Comparison of ENCODE assay signal across 8 cellular contexts in genomic region chr21:46153259-46154154, GRCh38. TPM values are rescaled to one million over a fixed set of nuclear protein-coding genes. Genes with fewer than 3 reads are reported as not detected.
DNase-seq lines count a peak whose midpoint lies in the region; ATAC-seq and TF ChIP-seq lines count a peak whose summit lies in the region.

No MANE protein-coding gene starts in this region.

- ATAC-seq in activated T-helper 17 cell treated with anti-CD3 and anti-CD28 coated beads, Interleukin-2, amount 50 U/mL, for 72 hours (replicated peaks), result peak; percentile 74
- ATAC-seq in GM19463 (IDR thresholded peaks at IDR 0.05; ENCODE audit: unreplicated experiment) (no peak), GM21717 (IDR thresholded peaks at IDR 0.05; ENCODE audit: unreplicated experiment) (no peak)

- no peak for TF ChIP-seq POLR2A in ovary (IDR thresholded peaks at IDR 0.05)

- H3K9me3 Mint-ChIP-seq in activated T-helper 17 cell treated with anti-CD3 and anti-CD28 coated beads, Interleukin-2, amount 50 U/mL, for 72 hours, result no peaks in the 10 kb centered on the region

- TF ChIP-seq EP300 in ovary (IDR thresholded peaks at IDR 0.05), result no peak

- WGBS in ovary, 3 donors, result 34 to 39% (median 38%) methylated on average over 31 of the region's 31 CpGs

- no peaks in the 10 kb centered on the region for H3K27me3 Mint-ChIP-seq in activated T-helper 17 cell treated with anti-CD3 and anti-CD28 coated beads, Interleukin-2, amount 50 U/mL, for 72 hours

- no peak overlapping the region for H3K27ac Mint-ChIP-seq in activated T-helper 17 cell treated with anti-CD3 and anti-CD28 coated beads, Interleukin-2, amount 50 U/mL, for 72 hours

- peak; percentile 84 for DNase-seq in GM10266 (ENCODE audit: extremely low spot score)
- DNase-seq in NCI-H226, result peak; percentile 9
- peak in 40 of 42 donors; percentile 17 to 87 (median 58) for DNase-seq in head of caudate nucleus
- DNase-seq in ovary, result peak; percentile 72 to 85 (median 80)
- DNase-seq in COR-L47 (lab: John Stamatoyannopoulos, UW), result no peak

- TF ChIP-seq CTCF in GM10266 (IDR thresholded peaks at IDR 0.05; ENCODE audit: control insufficient read depth, insufficient read depth, low read depth, missing control alignments) (peak; percentile 63), ovary (IDR thresholded peaks at IDR 0.05) (peak; percentile 55 to 77 (median 62))

- H3K4me3 ChIP-seq in ovary, result no peak overlapping the region

- peaks cover 9% of the 10 kb centered on the region for H3K4me1 ChIP-seq in ovary (ENCODE audit: insufficient read depth)

- peak overlapping the region; percentile 26 to 55 for H3K27ac ChIP-seq in ovary

- H3K9me3 ChIP-seq in ovary, result no peaks in the 10 kb centered on the region

- intact Hi-C loops in head of caudate nucleus (cut with DNase I), result no loop called here
- intact Hi-C loops in ovary (cut with DNase I), result loop anchor here in 3 of 4 donors (5.0 to 10.0 kb wide), 4 partner anchors 71 to 134 kb away; partner anchors contain the start of genes LSS (in 2 of the 3), MCM3AP (in 1 of the 3) and YBEY (in 1 of the 3)

- H3K4me3 Mint-ChIP-seq in activated T-helper 17 cell treated with anti-CD3 and anti-CD28 coated beads, Interleukin-2, amount 50 U/mL, for 72 hours, result no peak overlapping the region

- no peaks in the 10 kb centered on the region for H3K36me3 ChIP-seq in ovary

- H3K36me3 Mint-ChIP-seq in activated T-helper 17 cell treated with anti-CD3 and anti-CD28 coated beads, Interleukin-2, amount 50 U/mL, for 72 hours (ENCODE audit: low read depth), result no peaks in the 10 kb centered on the region

- H3K27me3 ChIP-seq in ovary, result no peaks in the 10 kb centered on the region

- H3K4me1 Mint-ChIP-seq in activated T-helper 17 cell treated with anti-CD3 and anti-CD28 coated beads, Interleukin-2, amount 50 U/mL, for 72 hours, result no peaks in the 10 kb centered on the region

RNA-seq across cellular contexts. Expression of gene FTCD, which starts 1.9 kb away (rescaled TPM):
- under 1 TPM in 1 of 2 donors, not detected in 1; 0.24 TPM for total RNA-seq in activated T-helper 17 cell treated with anti-CD3 and anti-CD28 coated beads, Interleukin-2, amount 50 U/mL, for 72 hours
- total RNA-seq in ovary, result 1 to 10 TPM in 5 of 7 donors, under 1 TPM in 2; 0.83 to 7.5 (median 3.8) TPM
- 1 to 10 TPM in 1 of 2 donors, not detected in 1; 3.5 TPM for polyA plus RNA-seq in ovary

RNA-seq across cellular contexts. Expression of gene SPATC1L, which starts 30.8 kb away (rescaled TPM):
- total RNA-seq in activated T-helper 17 cell treated with anti-CD3 and anti-CD28 coated beads, Interleukin-2, amount 50 U/mL, for 72 hours, result 1 to 10 TPM; 3.8 to 6.7 TPM
- 10 to 100 TPM in 5 of 7 donors, 1 to 10 TPM in 2; 7.2 to 21.1 (median 14.9) TPM for total RNA-seq in ovary
- polyA plus RNA-seq in ovary, result 10 to 100 TPM in 1 of 2 donors, 1 to 10 TPM in 1; 2.8 to 21.3 TPM

RNA-seq across cellular contexts. Expression of gene COL6A2, which starts 55.6 kb away (rescaled TPM):
- 10 to 100 TPM in 1 of 2 donors, 1 to 10 TPM in 1; 3.3 to 10.1 TPM for total RNA-seq in activated T-helper 17 cell treated with anti-CD3 and anti-CD28 coated beads, Interleukin-2, amount 50 U/mL, for 72 hours
- 1,000 to 10,000 TPM in 1 of 7 donors, 100 to 1,000 TPM in 6; 222 to 1,092 (median 831) TPM for total RNA-seq in ovary
- 100 to 1,000 TPM in 1 of 2 donors, 10 to 100 TPM in 1; 50.9 to 818 TPM for polyA plus RNA-seq in ovary

Comparison
In these comparisons a context has a peak if more than half of its experiments do, and no peak if none do; other contexts are left out.
1. RNA of gene COL6A2, which starts 55.6 kb away (total RNA-seq): 222 to 1,092 TPM in ovary; 3.3 to 10.1 TPM in activated T-helper 17 cell treated with anti-CD3 and anti-CD28 coated beads, Interleukin-2, amount 50 U/mL, for 72 hours; every median in the first group is over 10 times any median in the second.